Comparison of ENCODE assay signal across 8 cellular contexts in genomic region chr10:68330852-68331454, GRCh38. TPM values are rescaled to one million over a fixed set of nuclear protein-coding genes. Genes with fewer than 3 reads are reported as not detected.
DNase-seq lines count a peak whose midpoint lies in the region; ATAC-seq and TF ChIP-seq lines count a peak whose summit lies in the region.

No MANE protein-coding gene starts in this region.

- H3K9me3 ChIP-seq in WERI-Rb-1 (ENCODE audit: severe bottlenecking) (no peaks in the 10 kb centered on the region), mucosa of rectum (ENCODE audit: control insufficient read depth in 2 of 2, low read length in 2 of 2) (no peaks in the 10 kb centered on the region), thoracic aorta (no peaks in the 10 kb centered on the region)

- ATAC-seq in activated CD4-positive, CD25-positive, alpha-beta regulatory T cell treated with anti-CD3 and anti-CD28 coated beads, Interleukin-2, amount 50 U/mL, for 24 hours = no peak
- peak; percentile 2 for ATAC-seq in thoracic aorta (ENCODE audit: insufficient number of reproducible peaks, low FRiP score, low read depth)

- H3K9ac ChIP-seq in mucosa of rectum (ENCODE audit: low read depth in 1 of 2, low read length in 2 of 2) = peak overlapping the region; percentile 94 to 98

- peak; percentile 2 for DNase-seq in activated CD4-positive, CD25-positive, alpha-beta regulatory T cell treated with anti-CD3 and anti-CD28 coated beads, Interleukin-2, amount 50 U/mL, for 16 hours (ENCODE audit: low read depth, low spot score)
- DNase-seq in WERI-Rb-1 = no peak
- DNase-seq in ecto neural progenitor cell (ENCODE audit: low spot score) = peak; percentile 56
- no peak for DNase-seq in thoracic aorta (ENCODE audit: low spot score)
- DNase-seq in NCI-H526 treated with DMSO at 0.1 percent for 48 hours (lab: John Stamatoyannopoulos, UW) = no peak
- DNase-seq in GOT3 (lab: John Stamatoyannopoulos, UW) = no peak

- H3K4me1 ChIP-seq in mucosa of rectum (ENCODE audit: control insufficient read depth in 2 of 2, insufficient read depth in 2 of 2, low read length in 2 of 2) = peaks cover 30 to 42% of the 10 kb centered on the region in 2 donors
- H3K4me1 ChIP-seq in thoracic aorta (ENCODE audit: control insufficient read depth in 1 of 2, low read depth in 2 of 2) = peaks cover 14 to 32% of the 10 kb centered on the region in 2 donors

- H3K27ac ChIP-seq in WERI-Rb-1 (peak overlapping the region; percentile 100), mucosa of rectum (ENCODE audit: low read depth in 2 of 2, low read length in 2 of 2) (peak overlapping the region; percentile 99), thoracic aorta (peak overlapping the region; percentile 99 to 100)

- H3K4me3 ChIP-seq in WERI-Rb-1 (ENCODE audit: low read depth, low read length) = peak overlapping the region; percentile 100
- peak overlapping the region; percentile 92 for H3K4me3 ChIP-seq in mucosa of rectum (ENCODE audit: low read length in 2 of 2)
- H3K4me3 ChIP-seq in thoracic aorta = peak overlapping the region; percentile 79

- peaks cover 30% of the 10 kb centered on the region for H3K36me3 ChIP-seq in WERI-Rb-1
- H3K36me3 ChIP-seq in mucosa of rectum (ENCODE audit: control insufficient read depth in 2 of 2, insufficient read depth in 2 of 2, low read length in 2 of 2) = no peaks in the 10 kb centered on the region
- H3K36me3 ChIP-seq in thoracic aorta = no peaks in the 10 kb centered on the region

- H3K27me3 ChIP-seq in WERI-Rb-1 (ENCODE audit: insufficient read depth, low read depth, severe bottlenecking) (no peaks in the 10 kb centered on the region), mucosa of rectum (ENCODE audit: control insufficient read depth in 2 of 2, insufficient read depth in 2 of 2, low read length in 2 of 2) (no peaks in the 10 kb centered on the region), thoracic aorta (replicated peaks; ENCODE audit: insufficient read depth) (no peaks in the 10 kb centered on the region)

- TF ChIP-seq CTCF in WERI-Rb-1 (IDR thresholded peaks at IDR 0.05; ENCODE audit: low read depth, low read length) (no peak), thoracic aorta (IDR thresholded peaks at IDR 0.05) (no peak)

RNA-seq across cellular contexts. Expression of gene HNRNPH3, which starts 0.9 kb away (rescaled TPM):
- total RNA-seq in thoracic aorta = 10 to 100 TPM; 47.1 to 68.7 TPM

RNA-seq across cellular contexts. Expression of gene PBLD, which starts 1.8 kb away (rescaled TPM):
- total RNA-seq in thoracic aorta = 1 to 10 TPM; 8.0 to 9.5 TPM

Comparison
In these comparisons a context has a peak if more than half of its experiments do, and no peak if none do; other contexts are left out.
1. DNase-seq: peak in activated CD4-positive, CD25-positive, alpha-beta regulatory T cell treated with anti-CD3 and anti-CD28 coated beads, Interleukin-2, amount 50 U/mL, for 16 hours (single experiment) and ecto neural progenitor cell (single experiment); none in WERI-Rb-1 (single experiment), thoracic aorta (single experiment), NCI-H526 treated with DMSO at 0.1 percent for 48 hours (single experiment) and GOT3 (single experiment).
2. Peak in every context shown above with its lines, with median percentiles within 50 percentile points of each other: H3K27ac ChIP-seq and H3K4me3 ChIP-seq.